22 cellular contexts compared by ENCODE assay signal in the genomic region with DNA sequence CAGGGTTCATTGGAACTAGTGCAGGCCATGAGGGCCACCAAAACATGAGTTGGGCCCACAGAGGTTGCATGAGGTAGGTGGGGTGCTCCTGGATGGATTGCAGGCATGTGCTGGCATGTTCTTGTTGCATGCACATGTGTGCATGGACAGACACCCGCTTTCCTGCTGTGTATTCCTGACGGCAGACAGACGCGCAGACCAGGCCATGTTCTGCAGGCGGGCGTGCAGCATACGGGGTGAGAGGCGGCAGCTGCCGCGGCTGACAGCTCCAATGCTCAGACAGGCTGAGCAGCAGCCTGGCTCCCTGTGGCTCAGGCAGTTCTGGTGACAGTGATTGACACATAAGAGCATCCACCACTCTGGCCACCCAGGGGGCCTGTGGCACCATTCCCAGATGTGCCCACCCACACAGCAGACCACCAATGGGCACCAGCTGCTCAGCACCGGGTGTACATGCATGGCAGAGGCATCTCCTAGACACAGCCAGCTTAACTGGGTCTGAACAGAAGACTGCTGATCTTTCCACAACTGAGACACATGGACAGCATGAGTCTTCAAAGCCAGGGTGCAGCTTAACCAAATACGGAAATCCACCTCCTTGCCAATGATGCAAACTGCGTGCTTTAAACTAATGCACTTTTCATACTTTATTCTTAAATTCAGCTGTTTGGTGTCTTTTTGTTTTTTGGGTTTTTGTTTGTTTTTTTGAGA. TPM values are rescaled to one million over a fixed set of nuclear protein-coding genes. Genes with fewer than 3 reads are reported as not detected.
DNase-seq lines count a peak whose midpoint lies in the region; ATAC-seq, FAIRE-seq and TF ChIP-seq lines count a peak whose summit lies in the region.
"Had no signal": no experiment of that assay in that cellular context is flagged by ENCODE, and none has a peak within 500 bp of the region (broad histone marks: within the 10 kb centered on the region; RNA-seq: fewer than 3 reads in every experiment).

No MANE protein-coding gene starts in this region.

- WGBS in esophagus muscularis mucosa, result 72% methylated on average over 10 of the region's 13 CpGs
- WGBS in aorta, 2 donors, result 81 to 84% methylated on average over 13 of the region's 13 CpGs

- no peaks in the 10 kb centered on the region for H3K9me3 ChIP-seq in esophagus muscularis mucosa
- no peaks in the 10 kb centered on the region for H3K9me3 ChIP-seq in muscle layer of colon (ENCODE audit: low read length)
- no peaks in the 10 kb centered on the region for H3K9me3 ChIP-seq in aorta (ENCODE audit: control insufficient read depth, low read length)
- H3K9me3 ChIP-seq: BLaER1 treated with 17β-estradiol and CSF1 and Interleukin-3, amounts not matched to agents 10 nM and 100 nM; breast epithelium; tibial nerve had no signal

- TF ChIP-seq CTCF in esophagus muscularis mucosa (IDR thresholded peaks at IDR 0.05), result no peak
- no peak for TF ChIP-seq CTCF in D721Med (IDR thresholded peaks at IDR 0.05; ENCODE audit: insufficient read depth, missing control alignments)

- ATAC-seq in Right ventricle myocardium inferior (no peak), aorta (ENCODE audit: low FRiP score) (no peak)
- ATAC-seq: left lobe of liver had no signal

- H3K9ac ChIP-seq in muscle layer of colon (ENCODE audit: low read length), result no peak overlapping the region
- H3K9ac ChIP-seq: BLaER1 treated with 17β-estradiol and CSF1 and Interleukin-3, amounts not matched to agents 10 nM and 100 nM had no signal

- FAIRE-seq in D721Med (lab: Jason Lieb, UNC), result no peak
- FAIRE-seq: A204.1 had no signal

- TF ChIP-seq POLR2A in esophagus muscularis mucosa (IDR thresholded peaks at IDR 0.05; ENCODE audit: low read depth), result no peak

- H3K4me3 ChIP-seq in esophagus muscularis mucosa (no peak overlapping the region), muscle layer of colon (ENCODE audit: low read depth in 1 of 2, low read length in 2 of 2) (peak overlapping the region in 1 of 2 donors; percentile 23), aorta (ENCODE audit: low read length in 2 of 2) (no peak overlapping the region)
- H3K4me3 ChIP-seq: BLaER1 treated with 17β-estradiol and CSF1 and Interleukin-3, amounts not matched to agents 10 nM and 100 nM; breast epithelium; tibial nerve had no signal

- DNase-seq in Right ventricle myocardium inferior (ENCODE audit: missing footprints) (peak; percentile 52), cardiac septum (ENCODE audit: low spot score) (no peak), esophagus muscularis mucosa (ENCODE audit: extremely low spot score) (no peak), aorta (peak; percentile 44 to 60), NCI-H2196 treated with DMSO at 0.1 percent for 48 hours (lab: John Stamatoyannopoulos, UW; ENCODE audit: unreplicated experiment) (no peak), D721Med (ENCODE audit: insufficient read length, low spot score) (no peak), AML-193 (lab: John Stamatoyannopoulos, UW) (no peak)
- DNase-seq: activated CD4-positive, alpha-beta memory T cell treated with anti-CD3 and anti-CD28 coated beads for 36 hours; activated CD4-positive, CD25-positive, alpha-beta regulatory T cell; activated gamma-delta T cell treated with Interleukin-2 at 50 U/mL for 16 hours; Calu3; NCI-H1092; NCI-H2029 treated with DMSO at 0.1 percent for 48 hours; RPMI8226; stimulated activated CD4-positive, alpha-beta T cell treated with anti-CD3 and anti-CD28 coated beads, Interleukin-4, amount 100 ng/mL, for 4 hours; T1000 had no signal

- H3K4me1 ChIP-seq in esophagus muscularis mucosa, result peaks cover 46 to 93% (median 89%) of the 10 kb centered on the region in 4 donors
- peaks cover 54% of the 10 kb centered on the region for H3K4me1 ChIP-seq in muscle layer of colon (ENCODE audit: insufficient read depth, low read length)
- no peaks in the 10 kb centered on the region for H3K4me1 ChIP-seq in aorta (ENCODE audit: control insufficient read depth in 1 of 2, insufficient read depth in 2 of 2, low read length in 2 of 2)

- intact Hi-C loops in Right ventricle myocardium inferior (cut with DNase I) (loop anchor here (5.0 kb wide), 1 partner anchor 97 kb away; no protein-coding TSS in a partner anchor), cardiac septum (cut with DNase I) (loop anchor here (5.0 kb wide), 1 partner anchor 107 kb away; no protein-coding TSS in a partner anchor), esophagus muscularis mucosa (cut with DNase I) (loop anchor here (5.0 kb wide), 1 partner anchor 227 kb away; no protein-coding TSS in a partner anchor), aorta (cut with DNase I) (loop anchor here in 1 of 2 donors (5.0 kb wide), 1 partner anchor 47 kb away; no protein-coding TSS in a partner anchor)

- H3K36me3 ChIP-seq in esophagus muscularis mucosa, result peaks cover 0 to 26% (median 11%) of the 10 kb centered on the region in 4 donors
- peaks cover 46% of the 10 kb centered on the region for H3K36me3 ChIP-seq in muscle layer of colon (ENCODE audit: insufficient read depth, low read length)
- H3K36me3 ChIP-seq in aorta (ENCODE audit: control insufficient read depth in 1 of 2, insufficient read depth in 2 of 2, low read length in 1 of 2), result no peaks in the 10 kb centered on the region
- H3K36me3 ChIP-seq: breast epithelium had no signal

- H3K27me3 ChIP-seq in esophagus muscularis mucosa (no peaks in the 10 kb centered on the region), muscle layer of colon (ENCODE audit: control insufficient read depth in 1 of 2, insufficient read depth in 2 of 2, low read length in 2 of 2) (no peaks in the 10 kb centered on the region), aorta (ENCODE audit: control insufficient read depth in 1 of 2, insufficient read depth in 2 of 2, low read length in 1 of 2) (no peaks in the 10 kb centered on the region)
- H3K27me3 ChIP-seq: BLaER1 treated with 17β-estradiol and CSF1 and Interleukin-3, amounts not matched to agents 10 nM and 100 nM; breast epithelium; tibial nerve had no signal

- TF ChIP-seq EP300 in esophagus muscularis mucosa (IDR thresholded peaks at IDR 0.05), result no peak

- H3K27ac ChIP-seq in esophagus muscularis mucosa (replicated peaks in 1 of 4) (peak overlapping the region; percentile 63 to 98 (median 94)), muscle layer of colon (ENCODE audit: low read depth, low read length) (peak overlapping the region; percentile 48), aorta (ENCODE audit: low read depth in 1 of 2, low read length in 2 of 2) (no peak overlapping the region)
- H3K27ac ChIP-seq: BLaER1 treated with 17β-estradiol and CSF1 and Interleukin-3, amounts not matched to agents 10 nM and 100 nM; breast epithelium; tibial nerve had no signal

RNA-seq across cellular contexts. Expression of gene HS1BP3, which starts 21.2 kb away (rescaled TPM):
- total RNA-seq in Right ventricle myocardium inferior, result 20.1 TPM
- total RNA-seq in cardiac septum, result 15.6 TPM
- total RNA-seq in esophagus muscularis mucosa, result 10 to 100 TPM; 42.6 to 95.6 (median 60.0) TPM
- 10 to 100 TPM; 34.8 to 42.3 TPM for total RNA-seq in aorta
- 10 to 100 TPM; 27.5 to 33.6 TPM for polyA plus RNA-seq in aorta

RNA-seq across cellular contexts. Expression of gene GDF7, which starts 37.2 kb away (rescaled TPM):
- total RNA-seq in Right ventricle myocardium inferior, result 0.46 TPM
- 0.94 TPM for total RNA-seq in cardiac septum
- 10 to 100 TPM in 1 of 4 donors, 1 to 10 TPM in 3; 2.7 to 10.4 (median 7.4) TPM for total RNA-seq in esophagus muscularis mucosa
- total RNA-seq in aorta, result 10 to 100 TPM; 15.9 to 16.4 TPM
- 10 to 100 TPM in 1 of 2 donors, 1 to 10 TPM in 1; 4.1 to 15.6 TPM for polyA plus RNA-seq in aorta
- total RNA-seq: Calu3 had no signal

Comparison
In these comparisons a context has a peak if more than half of its experiments do, and no peak if none do; other contexts are left out.
1. DNase-seq: peak in Right ventricle myocardium inferior (single experiment) and aorta (2 of 2); none in cardiac septum (single experiment), esophagus muscularis mucosa (single experiment), NCI-H2196 treated with DMSO at 0.1 percent for 48 hours (single experiment), D721Med (single experiment) and AML-193 (0 of 2).
2. H3K27ac ChIP-seq: peak in esophagus muscularis mucosa (4 of 4) and muscle layer of colon (single experiment); none in aorta (0 of 2).